1 cellular context compared by ENCODE assay signal in the genomic region with DNA sequence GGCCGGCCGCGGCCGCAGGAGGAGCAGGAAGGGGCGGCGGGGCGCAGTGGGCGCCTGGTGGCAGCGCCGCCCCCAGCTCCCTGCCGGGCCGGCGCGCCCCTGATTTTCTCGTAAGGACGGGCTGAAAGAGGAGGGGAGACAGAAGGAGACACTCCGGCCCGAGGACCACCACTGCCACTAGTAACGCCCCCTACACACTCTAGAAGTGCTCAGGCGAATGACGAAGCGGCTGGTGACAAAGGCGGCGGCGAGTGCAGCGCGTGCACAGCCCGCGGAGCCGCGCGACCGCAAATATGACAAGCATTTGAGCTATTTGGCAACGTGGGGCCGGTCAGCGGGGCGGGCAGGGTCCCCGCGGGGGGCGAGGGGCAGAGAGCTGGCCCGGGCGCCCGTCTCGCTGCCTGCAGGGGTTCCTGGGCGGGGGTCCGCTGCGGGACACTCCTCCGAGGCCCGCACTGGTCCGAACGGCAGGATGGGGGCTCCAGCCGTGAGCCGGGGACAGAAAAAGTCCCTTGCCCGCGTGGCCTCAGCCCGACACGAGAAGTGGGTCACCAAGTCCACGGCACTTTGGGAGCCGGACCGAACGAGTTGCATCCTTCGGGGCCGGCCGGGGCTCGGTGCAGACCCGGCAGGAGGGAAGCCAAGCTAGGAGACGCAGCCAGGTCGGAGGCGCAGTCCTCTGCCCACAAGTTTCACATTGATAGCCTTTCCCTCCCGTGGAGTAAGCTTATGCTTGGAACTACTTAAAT.
TF ChIP-seq lines count a peak whose summit lies in the region.

No MANE protein-coding gene starts in this region.

TF ChIP-seq in K562, 482 proteins besides CTCF, POLR2A, EP300 and RAD21 (continued from another document and continues in another):
- TF ChIP-seq AFF4 (CRISPR knock-in tag; IDR thresholded peaks at IDR 0.05) = no peak
- no peak for TF ChIP-seq HDAC8 (tag; IDR thresholded peaks at IDR 0.05)
- no peak for TF ChIP-seq KAT8 (IDR thresholded peaks at IDR 0.05; ENCODE audit: low read depth)
- no peak for TF ChIP-seq ZNF347 (CRISPR knock-in tag; IDR thresholded peaks at IDR 0.05; ENCODE audit: low read depth)
- TF ChIP-seq NFIX (CRISPR knock-in tag; IDR thresholded peaks at IDR 0.05; ENCODE audit: low read depth) = no peak
- no peak for TF ChIP-seq MCM3 (IDR thresholded peaks at IDR 0.05)
- no peak for TF ChIP-seq ZZZ3 (IDR thresholded peaks at IDR 0.05)
- no peak for TF ChIP-seq TARDBP (IDR thresholded peaks at IDR 0.05)
- no peak for TF ChIP-seq ZNF324 (CRISPR knock-in tag; IDR thresholded peaks at IDR 0.05)
- no peak for TF ChIP-seq TCFL5 (CRISPR knock-in tag; conservative IDR thresholded peaks at IDR 0.05)
- TF ChIP-seq SETDB1 (IDR thresholded peaks at IDR 0.05; ENCODE audit: low read length) = no peak
- TF ChIP-seq THRB (CRISPR knock-in tag; conservative IDR thresholded peaks at IDR 0.05) = no peak
- TF ChIP-seq, protein P1, sequence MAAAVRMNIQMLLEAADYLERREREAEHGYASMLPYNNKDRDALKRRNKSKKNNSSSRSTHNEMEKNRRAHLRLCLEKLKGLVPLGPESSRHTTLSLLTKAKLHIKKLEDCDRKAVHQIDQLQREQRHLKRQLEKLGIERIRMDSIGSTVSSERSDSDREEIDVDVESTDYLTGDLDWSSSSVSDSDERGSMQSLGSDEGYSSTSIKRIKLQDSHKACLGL (CRISPR knock-in tag; IDR thresholded peaks at IDR 0.05; ENCODE audit: borderline replicate concordance, poor library complexity, severe bottlenecking) = no peak
- TF ChIP-seq ILK (tag; IDR thresholded peaks at IDR 0.05; ENCODE audit: borderline replicate concordance, low read depth) = no peak
- no peak for TF ChIP-seq CBX1 (IDR thresholded peaks at IDR 0.05; ENCODE audit: low read depth)
- TF ChIP-seq, protein P2, sequence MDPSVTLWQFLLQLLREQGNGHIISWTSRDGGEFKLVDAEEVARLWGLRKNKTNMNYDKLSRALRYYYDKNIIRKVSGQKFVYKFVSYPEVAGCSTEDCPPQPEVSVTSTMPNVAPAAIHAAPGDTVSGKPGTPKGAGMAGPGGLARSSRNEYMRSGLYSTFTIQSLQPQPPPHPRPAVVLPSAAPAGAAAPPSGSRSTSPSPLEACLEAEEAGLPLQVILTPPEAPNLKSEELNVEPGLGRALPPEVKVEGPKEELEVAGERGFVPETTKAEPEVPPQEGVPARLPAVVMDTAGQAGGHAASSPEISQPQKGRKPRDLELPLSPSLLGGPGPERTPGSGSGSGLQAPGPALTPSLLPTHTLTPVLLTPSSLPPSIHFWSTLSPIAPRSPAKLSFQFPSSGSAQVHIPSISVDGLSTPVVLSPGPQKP (CRISPR knock-in tag; IDR thresholded peaks at IDR 0.05) = no peak
- no peak for TF ChIP-seq TAF15 (IDR thresholded peaks at IDR 0.05; ENCODE audit: low read depth, low read length)
- no peak for TF ChIP-seq ZNF551 (CRISPR knock-in tag; IDR thresholded peaks at IDR 0.05)
- TF ChIP-seq, protein P3, sequence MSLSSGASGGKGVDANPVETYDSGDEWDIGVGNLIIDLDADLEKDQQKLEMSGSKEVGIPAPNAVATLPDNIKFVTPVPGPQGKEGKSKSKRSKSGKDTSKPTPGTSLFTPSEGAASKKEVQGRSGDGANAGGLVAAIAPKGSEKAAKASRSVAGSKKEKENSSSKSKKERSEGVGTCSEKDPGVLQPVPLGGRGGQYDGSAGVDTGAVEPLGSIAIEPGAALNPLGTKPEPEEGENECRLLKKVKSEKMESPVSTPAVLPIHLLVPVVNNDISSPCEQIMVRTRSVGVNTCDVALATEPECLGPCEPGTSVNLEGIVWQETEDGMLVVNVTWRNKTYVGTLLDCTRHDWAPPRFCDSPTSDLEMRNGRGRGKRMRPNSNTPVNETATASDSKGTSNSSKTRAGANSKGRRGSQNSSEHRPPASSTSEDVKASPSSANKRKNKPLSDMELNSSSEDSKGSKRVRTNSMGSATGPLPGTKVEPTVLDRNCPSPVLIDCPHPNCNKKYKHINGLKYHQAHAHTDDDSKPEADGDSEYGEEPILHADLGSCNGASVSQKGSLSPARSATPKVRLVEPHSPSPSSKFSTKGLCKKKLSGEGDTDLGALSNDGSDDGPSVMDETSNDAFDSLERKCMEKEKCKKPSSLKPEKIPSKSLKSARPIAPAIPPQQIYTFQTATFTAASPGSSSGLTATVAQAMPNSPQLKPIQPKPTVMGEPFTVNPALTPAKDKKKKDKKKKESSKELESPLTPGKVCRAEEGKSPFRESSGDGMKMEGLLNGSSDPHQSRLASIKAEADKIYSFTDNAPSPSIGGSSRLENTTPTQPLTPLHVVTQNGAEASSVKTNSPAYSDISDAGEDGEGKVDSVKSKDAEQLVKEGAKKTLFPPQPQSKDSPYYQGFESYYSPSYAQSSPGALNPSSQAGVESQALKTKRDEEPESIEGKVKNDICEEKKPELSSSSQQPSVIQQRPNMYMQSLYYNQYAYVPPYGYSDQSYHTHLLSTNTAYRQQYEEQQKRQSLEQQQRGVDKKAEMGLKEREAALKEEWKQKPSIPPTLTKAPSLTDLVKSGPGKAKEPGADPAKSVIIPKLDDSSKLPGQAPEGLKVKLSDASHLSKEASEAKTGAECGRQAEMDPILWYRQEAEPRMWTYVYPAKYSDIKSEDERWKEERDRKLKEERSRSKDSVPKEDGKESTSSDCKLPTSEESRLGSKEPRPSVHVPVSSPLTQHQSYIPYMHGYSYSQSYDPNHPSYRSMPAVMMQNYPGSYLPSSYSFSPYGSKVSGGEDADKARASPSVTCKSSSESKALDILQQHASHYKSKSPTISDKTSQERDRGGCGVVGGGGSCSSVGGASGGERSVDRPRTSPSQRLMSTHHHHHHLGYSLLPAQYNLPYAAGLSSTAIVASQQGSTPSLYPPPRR (CRISPR knock-in tag; IDR thresholded peaks at IDR 0.05; ENCODE audit: borderline replicate concordance) = no peak
- no peak for TF ChIP-seq SREBF2 (CRISPR knock-in tag; IDR thresholded peaks at IDR 0.05)
- no peak for TF ChIP-seq MXI1 (IDR thresholded peaks at IDR 0.05; ENCODE audit: low read depth, low read length)
- TF ChIP-seq, protein P4, sequence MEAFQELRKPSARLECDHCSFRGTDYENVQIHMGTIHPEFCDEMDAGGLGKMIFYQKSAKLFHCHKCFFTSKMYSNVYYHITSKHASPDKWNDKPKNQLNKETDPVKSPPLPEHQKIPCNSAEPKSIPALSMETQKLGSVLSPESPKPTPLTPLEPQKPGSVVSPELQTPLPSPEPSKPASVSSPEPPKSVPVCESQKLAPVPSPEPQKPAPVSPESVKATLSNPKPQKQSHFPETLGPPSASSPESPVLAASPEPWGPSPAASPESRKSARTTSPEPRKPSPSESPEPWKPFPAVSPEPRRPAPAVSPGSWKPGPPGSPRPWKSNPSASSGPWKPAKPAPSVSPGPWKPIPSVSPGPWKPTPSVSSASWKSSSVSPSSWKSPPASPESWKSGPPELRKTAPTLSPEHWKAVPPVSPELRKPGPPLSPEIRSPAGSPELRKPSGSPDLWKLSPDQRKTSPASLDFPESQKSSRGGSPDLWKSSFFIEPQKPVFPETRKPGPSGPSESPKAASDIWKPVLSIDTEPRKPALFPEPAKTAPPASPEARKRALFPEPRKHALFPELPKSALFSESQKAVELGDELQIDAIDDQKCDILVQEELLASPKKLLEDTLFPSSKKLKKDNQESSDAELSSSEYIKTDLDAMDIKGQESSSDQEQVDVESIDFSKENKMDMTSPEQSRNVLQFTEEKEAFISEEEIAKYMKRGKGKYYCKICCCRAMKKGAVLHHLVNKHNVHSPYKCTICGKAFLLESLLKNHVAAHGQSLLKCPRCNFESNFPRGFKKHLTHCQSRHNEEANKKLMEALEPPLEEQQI (IDR thresholded peaks at IDR 0.05) = no peak
- no peak for TF ChIP-seq PPARD (CRISPR knock-in tag; IDR thresholded peaks at IDR 0.05)
- no peak for TF ChIP-seq FOXK2 (conservative IDR thresholded peaks at IDR 0.05 in 1 of 2, IDR thresholded peaks at IDR 0.05 in 1 of 2; ENCODE audit: low read depth in 2 of 2)
- no peak for TF ChIP-seq ZNF398 (CRISPR knock-in tag; IDR thresholded peaks at IDR 0.05)
- TF ChIP-seq, protein P5, sequence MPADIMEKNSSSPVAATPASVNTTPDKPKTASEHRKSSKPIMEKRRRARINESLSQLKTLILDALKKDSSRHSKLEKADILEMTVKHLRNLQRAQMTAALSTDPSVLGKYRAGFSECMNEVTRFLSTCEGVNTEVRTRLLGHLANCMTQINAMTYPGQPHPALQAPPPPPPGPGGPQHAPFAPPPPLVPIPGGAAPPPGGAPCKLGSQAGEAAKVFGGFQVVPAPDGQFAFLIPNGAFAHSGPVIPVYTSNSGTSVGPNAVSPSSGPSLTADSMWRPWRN (IDR thresholded peaks at IDR 0.05; ENCODE audit: low read depth) = peak; percentile 64; the same call in 1 of the 2 replicates
- no peak for TF ChIP-seq BACH1 (tag; IDR thresholded peaks at IDR 0.05)
- TF ChIP-seq, protein P6, sequence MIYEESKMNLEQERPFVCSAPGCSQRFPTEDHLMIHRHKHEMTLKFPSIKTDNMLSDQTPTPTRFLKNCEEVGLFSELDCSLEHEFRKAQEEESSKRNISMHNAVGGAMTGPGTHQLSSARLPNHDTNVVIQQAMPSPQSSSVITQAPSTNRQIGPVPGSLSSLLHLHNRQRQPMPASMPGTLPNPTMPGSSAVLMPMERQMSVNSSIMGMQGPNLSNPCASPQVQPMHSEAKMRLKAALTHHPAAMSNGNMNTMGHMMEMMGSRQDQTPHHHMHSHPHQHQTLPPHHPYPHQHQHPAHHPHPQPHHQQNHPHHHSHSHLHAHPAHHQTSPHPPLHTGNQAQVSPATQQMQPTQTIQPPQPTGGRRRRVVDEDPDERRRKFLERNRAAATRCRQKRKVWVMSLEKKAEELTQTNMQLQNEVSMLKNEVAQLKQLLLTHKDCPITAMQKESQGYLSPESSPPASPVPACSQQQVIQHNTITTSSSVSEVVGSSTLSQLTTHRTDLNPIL (CRISPR knock-in tag; IDR thresholded peaks at IDR 0.05) = no peak
- TF ChIP-seq, protein P7, sequence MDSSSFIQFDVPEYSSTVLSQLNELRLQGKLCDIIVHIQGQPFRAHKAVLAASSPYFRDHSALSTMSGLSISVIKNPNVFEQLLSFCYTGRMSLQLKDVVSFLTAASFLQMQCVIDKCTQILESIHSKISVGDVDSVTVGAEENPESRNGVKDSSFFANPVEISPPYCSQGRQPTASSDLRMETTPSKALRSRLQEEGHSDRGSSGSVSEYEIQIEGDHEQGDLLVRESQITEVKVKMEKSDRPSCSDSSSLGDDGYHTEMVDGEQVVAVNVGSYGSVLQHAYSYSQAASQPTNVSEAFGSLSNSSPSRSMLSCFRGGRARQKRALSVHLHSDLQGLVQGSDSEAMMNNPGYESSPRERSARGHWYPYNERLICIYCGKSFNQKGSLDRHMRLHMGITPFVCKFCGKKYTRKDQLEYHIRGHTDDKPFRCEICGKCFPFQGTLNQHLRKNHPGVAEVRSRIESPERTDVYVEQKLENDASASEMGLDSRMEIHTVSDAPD (CRISPR knock-in tag; IDR thresholded peaks at IDR 0.05) = no peak
- TF ChIP-seq MIER1 (IDR thresholded peaks at IDR 0.05; ENCODE audit: low read depth) = no peak
- no peak for TF ChIP-seq PYGO2 (tag; IDR thresholded peaks at IDR 0.05)
- no peak for TF ChIP-seq SAFB (IDR thresholded peaks at IDR 0.05; ENCODE audit: borderline replicate concordance, low read depth, low read length)
- TF ChIP-seq THAP7 (CRISPR knock-in tag; IDR thresholded peaks at IDR 0.05) = no peak
- no peak for TF ChIP-seq NR2C1 (IDR thresholded peaks at IDR 0.05)
- no peak for TF ChIP-seq NR2C1 (tag; IDR thresholded peaks at IDR 0.05)
- TF ChIP-seq C11orf30 (IDR thresholded peaks at IDR 0.05; ENCODE audit: low read depth) = no peak
- no peak; the same call in 1 of the 2 replicates for TF ChIP-seq ELF1 (tag; IDR thresholded peaks at IDR 0.05)
- no peak for TF ChIP-seq ZKSCAN1 (IDR thresholded peaks at IDR 0.05; ENCODE audit: low read depth, low read length)
